Comparison of ENCODE assay signal across 30 cellular contexts in genomic region chr4:52880994-52881393, GRCh38. TPM values are rescaled to one million over a fixed set of nuclear protein-coding genes. Genes with fewer than 3 reads are reported as not detected.
"Had no signal": no experiment of that assay in that cellular context is flagged by ENCODE, and none has a peak within 500 bp of the region (broad histone marks: within the 10 kb centered on the region; RNA-seq: fewer than 3 reads in every experiment).

No MANE protein-coding gene starts in this region.

- H3K27me3 ChIP-seq: adrenal gland, breast epithelium, dorsolateral prefrontal cortex, esophagus muscularis mucosa, foreskin keratinocyte, gastrocnemius medialis, heart right ventricle had no signal

- H3K36me3 ChIP-seq: adrenal gland, breast epithelium, gastrocnemius medialis, WERI-Rb-1 had no signal

- H3K4me1 ChIP-seq: adrenal gland, breast epithelium, esophagus muscularis mucosa, foreskin keratinocyte had no signal

- DNase-seq: activated B cell treated with CpG ODN at 0.5 μM for 24 hours; activated CD4-positive, alpha-beta T cell treated with anti-CD3 and anti-CD28 coated beads for 48 hours; activated CD4-positive, alpha-beta T cell treated with anti-CD3 and anti-CD28 coated beads, Interleukin-2, amount 50 U/mL, for 1 hour; activated CD4-positive, alpha-beta T cell treated with anti-CD3 and anti-CD28 coated beads, Interleukin-2, amount 50 U/mL, for 48 hours; activated CD8-positive, alpha-beta memory T cell treated with anti-CD3 and anti-CD28 coated beads for 24 hours; activated CD8-positive, alpha-beta T cell treated with anti-CD3 and anti-CD28 coated beads for 36 hours; activated effector memory CD4-positive, alpha-beta T cell treated with Interleukin-2 at 50 U/mL for 16 hours; activated gamma-delta T cell treated with Interleukin-2 at 50 U/mL for 16 hours; activated naive CD4-positive, alpha-beta T cell treated with anti-CD3 and anti-CD28 coated beads, Interleukin-2, amount 50 U/mL, for 16 hours; activated naive CD4-positive, alpha-beta T cell treated with Interleukin-2 at 50 U/mL for 16 hours; activated naive CD8-positive, alpha-beta T cell treated with anti-CD3 and anti-CD28 coated beads, Interleukin-2, amount 50 U/mL, for 24 hours; activated T-cell treated with anti-CD3 and anti-CD28 coated beads, Interleukin-2, amount 50 U/mL, for 4 hours; adrenal gland; amygdala; aorta; dorsolateral prefrontal cortex; effector memory CD4-positive, alpha-beta T cell; erythroblast; foreskin keratinocyte; gastrocnemius medialis; heart right ventricle; T-helper 1 cell; T-helper 17 cell; T1000; WERI-Rb-1 had no signal

- ATAC-seq: activated CD4-positive, CD25-positive, alpha-beta regulatory T cell treated with anti-CD3 and anti-CD28 coated beads, Interleukin-2, amount 50 U/mL, for 24 hours; activated CD8-positive, alpha-beta T cell treated with anti-CD3 and anti-CD28 coated beads for 36 hours; activated naive CD8-positive, alpha-beta T cell treated with anti-CD3 and anti-CD28 coated beads, Interleukin-2, amount 50 U/mL, for 24 hours; activated T-cell treated with anti-CD3 and anti-CD28 coated beads, Interleukin-2, amount 50 U/mL, for 4 hours; activated T-helper 17 cell treated with anti-CD3 and anti-CD28 coated beads, Interleukin-2, amount 50 U/mL, for 72 hours; foreskin keratinocyte; gastrocnemius medialis; heart right ventricle; T-helper 17 cell had no signal

- H3K27ac ChIP-seq: adrenal gland, breast epithelium, coronary artery, dorsolateral prefrontal cortex, esophagus muscularis mucosa, foreskin keratinocyte, gastrocnemius medialis, heart right ventricle, WERI-Rb-1 had no signal

- H3K9me3 ChIP-seq: adrenal gland, breast epithelium, esophagus muscularis mucosa, gastrocnemius medialis had no signal

- H3K4me3 ChIP-seq: adrenal gland, breast epithelium, coronary artery, dorsolateral prefrontal cortex, esophagus muscularis mucosa, gastrocnemius medialis, heart right ventricle had no signal

RNA-seq across cellular contexts. Expression of gene RASL11B, which starts 18.9 kb away (rescaled TPM):
- total RNA-seq: activated B cell treated with CpG ODN at 0.5 μM for 24 hours, T-helper 17 cell had no signal
